In genomic region chr2:237581751-237582746, GRCh38 we compare ENCODE assay signal across 8 cellular contexts. TPM values are rescaled to one million over a fixed set of nuclear protein-coding genes. Genes with fewer than 3 reads are reported as not detected.
DNase-seq lines count a peak whose midpoint lies in the region; ATAC-seq, FAIRE-seq and TF ChIP-seq lines count a peak whose summit lies in the region.

No MANE protein-coding gene starts in this region.

- POLR2A ChIA-PET in CD8-positive, alpha-beta T cell (lab: Charles Lee) = interaction anchor here (1.0 kb wide), 1 partner anchor 10 kb away, joined by 3 read pairs; no protein-coding TSS in a partner anchor

- H3K36me3 ChIP-seq in CD8-positive, alpha-beta T cell (ENCODE audit: insufficient read depth, low read length) = no peaks in the 10 kb centered on the region
- H3K36me3 ChIP-seq in SJSA1 = no peaks in the 10 kb centered on the region
- no peaks in the 10 kb centered on the region for H3K36me3 ChIP-seq in brain microvascular endothelial cell (replicated peaks)
- peaks cover 9 to 16% of the 10 kb centered on the region in 2 donors for H3K36me3 ChIP-seq in kidney (ENCODE audit: control insufficient read depth in 1 of 2, insufficient read depth in 2 of 2, low read length in 2 of 2)

- H3K4me3 Mint-ChIP-seq in CD8-positive, alpha-beta T cell = no peak overlapping the region

- no peak for FAIRE-seq in kidney (lab: Jason Lieb, UNC)

- H3K27ac ChIP-seq in CD8-positive, alpha-beta T cell (ENCODE audit: low read depth, low read length) = no peak overlapping the region
- H3K27ac ChIP-seq in SJSA1 (no peak overlapping the region), brain microvascular endothelial cell (no peak overlapping the region), kidney (ENCODE audit: low read depth in 2 of 2, low read length in 2 of 2) (peak overlapping the region; percentile 48 to 62)

- H3K9me3 ChIP-seq in CD8-positive, alpha-beta T cell (ENCODE audit: low read length) = no peaks in the 10 kb centered on the region
- H3K9me3 ChIP-seq in SJSA1 (replicated peaks) (no peaks in the 10 kb centered on the region), kidney (ENCODE audit: control insufficient read depth in 1 of 2, low read length in 2 of 2) (no peaks in the 10 kb centered on the region)

- no peaks in the 10 kb centered on the region for H3K27me3 Mint-ChIP-seq in CD8-positive, alpha-beta T cell (ENCODE audit: low read depth)

- in situ Hi-C loops in brain microvascular endothelial cell (cut with HindIII; ENCODE audit: low pct_ligation_motif_present, low sequenced_read_pairs) = no loop called here

- H3K9ac ChIP-seq in kidney (ENCODE audit: low read length in 2 of 2) = peak overlapping the region in 1 of 2 donors; percentile 35

- CTCF ChIA-PET in CD8-positive, alpha-beta T cell (lab: Charles Lee) = interaction anchor here (0.8 to 6.5 kb wide), 18 partner anchors 9 to 681 kb away, joined by 3 to 62 read pairs (median 3); no protein-coding TSS in a partner anchor

- intact Hi-C loops in CD8-positive, alpha-beta T cell (cut with DNase I, micrococcal nuclease) = loop anchor here (1.0 to 5.0 kb wide), 4 partner anchors 45 to 163 kb away; partner anchors contain the start of gene LRRFIP1 (in 1 of the 2)
- intact Hi-C loops in kidney (cut with DNase I) = loop anchor here (10.0 kb wide), 1 partner anchor 163 kb away; no protein-coding TSS in a partner anchor

- no peak overlapping the region for H3K4me3 ChIP-seq in CD8-positive, alpha-beta T cell (ENCODE audit: low read depth, low read length)
- H3K4me3 ChIP-seq in SJSA1 (no peak overlapping the region), brain microvascular endothelial cell (ENCODE audit: low read depth, low read length) (peak overlapping the region; percentile 15), kidney (ENCODE audit: low read length in 2 of 2) (no peak overlapping the region)

- peak in 4 of 7 experiments; percentile 13 to 80 (median 41) for DNase-seq in CD8-positive, alpha-beta T cell
- peak; percentile 62 to 66 for DNase-seq in SJSA1 (ENCODE audit: low read depth in 1 of 2, low spot score in 2 of 2)
- DNase-seq in brain microvascular endothelial cell = peak; percentile 65
- peak; percentile 80 for DNase-seq in kidney
- peak; percentile 39 for DNase-seq in stimulated activated CD4-positive, alpha-beta T cell treated with anti-CD3 and anti-CD28 coated beads, Interleukin-2, amount 100 ng/mL, for 4 hours (ENCODE audit: low read depth)

- no peaks in the 10 kb centered on the region for H3K27me3 ChIP-seq in CD8-positive, alpha-beta T cell (ENCODE audit: insufficient read depth, low read length)
- no peaks in the 10 kb centered on the region for H3K27me3 ChIP-seq in SJSA1 (replicated peaks)
- no peaks in the 10 kb centered on the region for H3K27me3 ChIP-seq in brain microvascular endothelial cell (replicated peaks)

- ATAC-seq in CD8-positive, alpha-beta T cell = peak; percentile 95
- ATAC-seq in HG03196 (IDR thresholded peaks at IDR 0.05; ENCODE audit: unreplicated experiment) (peak; percentile 56), HG03457 (IDR thresholded peaks at IDR 0.05; ENCODE audit: unreplicated experiment) (no peak), GM19351 (IDR thresholded peaks at IDR 0.05; ENCODE audit: unreplicated experiment) (no peak)

- no peaks in the 10 kb centered on the region for H3K9me3 Mint-ChIP-seq in CD8-positive, alpha-beta T cell

- no peaks in the 10 kb centered on the region for H3K36me3 Mint-ChIP-seq in CD8-positive, alpha-beta T cell

- no peak overlapping the region for H3K27ac Mint-ChIP-seq in CD8-positive, alpha-beta T cell

- no peaks in the 10 kb centered on the region for H3K4me1 ChIP-seq in CD8-positive, alpha-beta T cell (ENCODE audit: insufficient read depth, low read length)
- H3K4me1 ChIP-seq in SJSA1 (replicated peaks) = peaks cover 7% of the 10 kb centered on the region
- peaks cover 7 to 16% of the 10 kb centered on the region in 2 donors for H3K4me1 ChIP-seq in kidney (ENCODE audit: control insufficient read depth in 1 of 2, insufficient read depth in 1 of 2, low read depth in 1 of 2, low read length in 2 of 2)

- H3K4me1 Mint-ChIP-seq in CD8-positive, alpha-beta T cell (ENCODE audit: low read depth) = peaks cover 3% of the 10 kb centered on the region

- TF ChIP-seq CTCF in CD8-positive, alpha-beta T cell (IDR thresholded peaks at IDR 0.05) = peak; percentile 47
- peak; percentile 75 for TF ChIP-seq CTCF in brain microvascular endothelial cell (IDR thresholded peaks at IDR 0.05; ENCODE audit: low read depth, low read length, missing control alignments)
- TF ChIP-seq CTCF in kidney (IDR thresholded peaks at IDR 0.05; ENCODE audit: borderline replicate concordance, extremely low read depth, insufficient read depth) = peak; percentile 80

RNA-seq across cellular contexts. Expression of gene RAB17, which starts 8.5 kb away (rescaled TPM):
- not detected for total RNA-seq in CD8-positive, alpha-beta T cell
- 0.21 and 0.28 TPM in 2 replicates for total RNA-seq in SJSA1 (2014; rRNA removed; shearing (Covaris generic))
- total RNA-seq in kidney = 59.1 TPM
- polyA plus RNA-seq in kidney (ENCODE audit: insufficient read depth, low read depth, low replicate concordance) = 151 TPM

RNA-seq across cellular contexts. Expression of gene PRLH, which starts 15.7 kb away (rescaled TPM):
- not detected for total RNA-seq in CD8-positive, alpha-beta T cell
- not detected in 2 replicates for total RNA-seq in SJSA1 (2014; rRNA removed; shearing (Covaris generic))
- total RNA-seq in kidney = not detected
- polyA plus RNA-seq in kidney (ENCODE audit: insufficient read depth, low read depth, low replicate concordance) = not detected

RNA-seq across cellular contexts. Expression of gene LRRFIP1, which starts 45.3 kb away (rescaled TPM):
- total RNA-seq in CD8-positive, alpha-beta T cell = 100 to 1,000 TPM; 127 to 128 TPM
- total RNA-seq in SJSA1 (2014; rRNA removed; shearing (Covaris generic)) = 49.5 and 76.7 TPM in 2 replicates
- total RNA-seq in kidney = 204 TPM
- polyA plus RNA-seq in kidney (ENCODE audit: insufficient read depth, low read depth, low replicate concordance) = 39.1 TPM

Comparison
In these comparisons a context has a peak if more than half of its experiments do, and no peak if none do; other contexts are left out.
1. ATAC-seq: peak in CD8-positive, alpha-beta T cell (single experiment) and HG03196 (single experiment); none in HG03457 (single experiment) and GM19351 (single experiment).
2. H3K27ac ChIP-seq: peak in kidney (2 of 2); none in CD8-positive, alpha-beta T cell (single experiment), SJSA1 (single experiment) and brain microvascular endothelial cell (single experiment).
3. RNA of gene RAB17, which starts 8.5 kb away (total RNA-seq): 59.1 TPM in kidney (single experiment); 0.21 to 0.28 TPM in SJSA1 and not detected in CD8-positive, alpha-beta T cell; every median in the first group is over 10 times any median in the second.
4. Peak in every context shown above with its lines, with median percentiles within 50 percentile points of each other: DNase-seq and CTCF ChIP-seq.